In the genomic region with DNA sequence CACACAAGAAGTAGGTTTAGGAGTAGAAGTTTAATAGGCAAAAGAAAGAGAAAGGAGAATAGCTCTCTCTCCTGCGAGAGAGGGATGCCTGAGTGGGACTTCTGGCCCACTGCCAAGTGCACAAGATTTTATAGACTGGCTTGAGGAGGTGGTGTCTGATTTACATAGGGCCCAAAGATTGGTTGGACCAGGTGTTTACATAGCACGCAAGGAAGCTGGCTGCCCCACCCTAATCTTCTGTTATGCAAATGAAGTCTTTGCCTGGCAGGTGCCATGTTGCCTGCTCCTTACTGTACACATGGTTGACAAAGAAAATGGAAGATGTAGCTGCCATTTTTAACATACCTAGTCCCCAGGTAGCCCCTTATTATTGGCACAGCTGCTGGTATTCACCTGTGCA, we compare ENCODE assay signal across 2 cellular contexts.
TF ChIP-seq lines count a peak whose summit lies in the region.

No MANE protein-coding gene starts in this region.

TF ChIP-seq in HEK293, 187 proteins besides CTCF, POLR2A, EP300 and RAD21:
- TF ChIP-seq ZNF19 (tag by site-specific recombination; IDR thresholded peaks at IDR 0.05; ENCODE audit: low read depth) (no peak), ZNF404 (tag by site-specific recombination; IDR thresholded peaks at IDR 0.05) (no peak), ZNF350 (tag by site-specific recombination; IDR thresholded peaks at IDR 0.05) (0 out of 2 replicates have a peak, but pooled peaks have one; percentile 44), YY1 (tag by site-specific recombination; IDR thresholded peaks at IDR 0.05) (0 out of 2 replicates have a peak, but pooled peaks have one; percentile 35), ZNF121 (tag by site-specific recombination; IDR thresholded peaks at IDR 0.05) (no peak), ZNF155 (tag by site-specific recombination; IDR thresholded peaks at IDR 0.05) (no peak), ZNF362 (tag by site-specific recombination; IDR thresholded peaks at IDR 0.05) (no peak), ZNF561 (tag by site-specific recombination; IDR thresholded peaks at IDR 0.05; ENCODE audit: borderline replicate concordance) (peak; percentile 66; the same call in 1 of the 2 replicates), ATF2 (tag by site-specific recombination; IDR thresholded peaks at IDR 0.05; ENCODE audit: low read depth) (no peak), ZNF610 (tag by site-specific recombination; IDR thresholded peaks at IDR 0.05; ENCODE audit: borderline replicate concordance) (no peak)

TF ChIP-seq in K562, 482 proteins besides CTCF, POLR2A, EP300 and RAD21:
- TF ChIP-seq NFIC (IDR thresholded peaks at IDR 0.05), result peak; percentile 87
- TF ChIP-seq E2F6 (IDR thresholded peaks at IDR 0.05; ENCODE audit: borderline replicate concordance in 1 of 2, extremely low read depth in 1 of 2, insufficient read depth in 1 of 2, insufficient read length in 1 of 2, low read depth in 1 of 2, low read length in 1 of 2, poor library complexity in 1 of 2, severe bottlenecking in 1 of 2), result no peak
- no peak for TF ChIP-seq TAF7 (tag; IDR thresholded peaks at IDR 0.05)
- TF ChIP-seq ZNF518B (CRISPR knock-in tag; IDR thresholded peaks at IDR 0.05), result no peak
- TF ChIP-seq HBP1 (CRISPR knock-in tag; IDR thresholded peaks at IDR 0.05), result no peak
- no peak for TF ChIP-seq ZNF449 (CRISPR knock-in tag; IDR thresholded peaks at IDR 0.05)
TF ChIP-seq in K562: peak in this region for 1.
